In genomic region chr1:61101461-61102440, GRCh38 we compare ENCODE assay signal across 14 cellular contexts.
DNase-seq lines count a peak whose midpoint lies in the region; ATAC-seq, FAIRE-seq and TF ChIP-seq lines count a peak whose summit lies in the region.
"Had no signal": no experiment of that assay in that cellular context is flagged by ENCODE, and none has a peak within 500 bp of the region (broad histone marks: within the 10 kb centered on the region; RNA-seq: fewer than 3 reads in every experiment).

No MANE protein-coding gene starts in this region.

- no peak overlapping the region for H3K4me3 ChIP-seq in HEK293 (ENCODE audit: low read depth, low read length)
- H3K4me3 ChIP-seq in cardiac fibroblast (replicated peaks in 1 of 2; ENCODE audit: low read depth in 2 of 2, low read length in 2 of 2), result peak overlapping the region in 1 of 2 donors; percentile 31
- H3K4me3 ChIP-seq in skin epidermis, result no peak overlapping the region
- H3K4me3 ChIP-seq: BLaER1 had no signal

- no peaks in the 10 kb centered on the region for H3K36me3 ChIP-seq in HEK293 (ENCODE audit: control insufficient read depth in 2 of 2, insufficient read depth in 1 of 2, low read length in 2 of 2)
- H3K36me3 ChIP-seq: BLaER1 had no signal

- peak; percentile 41 to 71 for DNase-seq in cardiac fibroblast (ENCODE audit: low read depth in 2 of 2)
- DNase-seq in inferior parietal cortex (ENCODE audit: extremely low spot score), result peak; percentile 52
- DNase-seq in retina, result no peak
- DNase-seq in GM19239 (ENCODE audit: insufficient read length, low spot score), result no peak
- DNase-seq: effector CD8-positive, alpha-beta T cell; MV-4-11; NCI-H446 had no signal

- ATAC-seq in HG03354 (IDR thresholded peaks at IDR 0.05; ENCODE audit: poor library complexity, severe bottlenecking, unreplicated experiment) (no peak), GM19035 (IDR thresholded peaks at IDR 0.05; ENCODE audit: unreplicated experiment) (no peak)

- TF ChIP-seq CTCF in HEK293 (tag by site-specific recombination; IDR thresholded peaks at IDR 0.05) (no peak), cardiac fibroblast (IDR thresholded peaks at IDR 0.05; ENCODE audit: low read depth, low read length) (no peak)

- POLR2A ChIA-PET in HEK293 (lab: Yijun Ruan, JAX), result no interaction called here

- H3K27ac ChIP-seq in HEK293 (ENCODE audit: extremely low read depth, low read depth, low read length), result no peak overlapping the region
- H3K27ac ChIP-seq in skin epidermis, result peak overlapping the region in 11 of 21 experiments; percentile 8 to 75 (median 51)
- H3K27ac ChIP-seq: BLaER1, HL-60 had no signal

- peaks cover 22% of the 10 kb centered on the region; the same call in 1 of the 2 replicates for H3K4me1 ChIP-seq in HEK293 (ENCODE audit: control insufficient read depth, insufficient read depth, low read length)
- H3K4me1 ChIP-seq: BLaER1 had no signal

- FAIRE-seq in GM19239 (lab: Jason Lieb, UNC), result no peak
- FAIRE-seq: RCC 7860 had no signal

- CTCF ChIA-PET in HEK293 (lab: Yijun Ruan, JAX), result interaction anchor here (0.6 to 1.0 kb wide), 2 partner anchors 10 to 21 kb away, joined by 3 read pairs; no protein-coding TSS in a partner anchor

- H3K9me3 ChIP-seq in HEK293 (ENCODE audit: control insufficient read depth, insufficient read depth, low read depth, low read length), result no peaks in the 10 kb centered on the region
- H3K9me3 ChIP-seq: BLaER1 had no signal

TF ChIP-seq in HEK293, 187 proteins besides CTCF, POLR2A, EP300 and RAD21 (continues in another document):
- TF ChIP-seq ZNF843 (tag by site-specific recombination; IDR thresholded peaks at IDR 0.05) (no peak), ZBTB20 (tag by site-specific recombination; IDR thresholded peaks at IDR 0.05) (no peak), ZNF48 (tag by site-specific recombination; IDR thresholded peaks at IDR 0.05) (no peak), OSR2 (tag by site-specific recombination; IDR thresholded peaks at IDR 0.05) (no peak), ZNF544 (tag by site-specific recombination; IDR thresholded peaks at IDR 0.05) (no peak), ZNF621 (tag by site-specific recombination; IDR thresholded peaks at IDR 0.05) (no peak), ZNF18 (tag by site-specific recombination; IDR thresholded peaks at IDR 0.05) (no peak), ZNF280D (tag by site-specific recombination; IDR thresholded peaks at IDR 0.05) (no peak), ZNF398 (tag by site-specific recombination; IDR thresholded peaks at IDR 0.05) (no peak), ZNF610 (tag by site-specific recombination; IDR thresholded peaks at IDR 0.05; ENCODE audit: borderline replicate concordance) (no peak), SCRT2 (tag by site-specific recombination; IDR thresholded peaks at IDR 0.05) (no peak), ZFHX2 (tag by site-specific recombination; conservative IDR thresholded peaks at IDR 0.05) (no peak), GFI1B (tag by site-specific recombination; IDR thresholded peaks at IDR 0.05) (no peak), YY2 (tag by site-specific recombination; IDR thresholded peaks at IDR 0.05) (no peak), ZNF785 (tag by site-specific recombination; IDR thresholded peaks at IDR 0.05) (no peak), PRDM1 (tag by site-specific recombination; IDR thresholded peaks at IDR 0.05) (peak; percentile 25; the same call in 1 of the 2 replicates), GLI2 (tag by site-specific recombination; IDR thresholded peaks at IDR 0.05; ENCODE audit: borderline replicate concordance, low read depth) (no peak), ZNF394 (tag by site-specific recombination; IDR thresholded peaks at IDR 0.05; ENCODE audit: borderline replicate concordance) (no peak), ZNF302 (tag by site-specific recombination; IDR thresholded peaks at IDR 0.05; ENCODE audit: low read depth) (no peak), KLF7 (tag by site-specific recombination; IDR thresholded peaks at IDR 0.05; ENCODE audit: borderline replicate concordance) (no peak), MYNN (tag by site-specific recombination; IDR thresholded peaks at IDR 0.05; ENCODE audit: borderline replicate concordance) (peak; percentile 85), ZBTB48 (tag by site-specific recombination; IDR thresholded peaks at IDR 0.05) (no peak), ZNF362 (tag by site-specific recombination; IDR thresholded peaks at IDR 0.05) (0 out of 2 replicates have a peak, but pooled peaks have one; percentile 16), ZNF37A (tag by site-specific recombination; IDR thresholded peaks at IDR 0.05) (no peak), ZNF501 (tag by site-specific recombination; IDR thresholded peaks at IDR 0.05) (no peak)
- TF ChIP-seq, protein P1, sequence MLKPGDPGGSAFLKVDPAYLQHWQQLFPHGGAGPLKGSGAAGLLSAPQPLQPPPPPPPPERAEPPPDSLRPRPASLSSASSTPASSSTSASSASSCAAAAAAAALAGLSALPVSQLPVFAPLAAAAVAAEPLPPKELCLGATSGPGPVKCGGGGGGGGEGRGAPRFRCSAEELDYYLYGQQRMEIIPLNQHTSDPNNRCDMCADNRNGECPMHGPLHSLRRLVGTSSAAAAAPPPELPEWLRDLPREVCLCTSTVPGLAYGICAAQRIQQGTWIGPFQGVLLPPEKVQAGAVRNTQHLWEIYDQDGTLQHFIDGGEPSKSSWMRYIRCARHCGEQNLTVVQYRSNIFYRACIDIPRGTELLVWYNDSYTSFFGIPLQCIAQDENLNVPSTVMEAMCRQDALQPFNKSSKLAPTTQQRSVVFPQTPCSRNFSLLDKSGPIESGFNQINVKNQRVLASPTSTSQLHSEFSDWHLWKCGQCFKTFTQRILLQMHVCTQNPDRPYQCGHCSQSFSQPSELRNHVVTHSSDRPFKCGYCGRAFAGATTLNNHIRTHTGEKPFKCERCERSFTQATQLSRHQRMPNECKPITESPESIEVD (tag by site-specific recombination; IDR thresholded peaks at IDR 0.05), result peak; percentile 28; the same call in 1 of the 2 replicates

Comparison
In these comparisons a context has a peak if more than half of its experiments do, and no peak if none do; other contexts are left out.
1. DNase-seq: peak in cardiac fibroblast (2 of 2) and inferior parietal cortex (single experiment); none in retina (single experiment) and GM19239 (single experiment).